In genomic region chr13:81929988-81930387, GRCh38 we compare ENCODE assay signal across 10 cellular contexts.
DNase-seq lines count a peak whose midpoint lies in the region; ATAC-seq, FAIRE-seq and TF ChIP-seq lines count a peak whose summit lies in the region.
"Had no signal": no experiment of that assay in that cellular context is flagged by ENCODE, and none has a peak within 500 bp of the region (broad histone marks: within the 10 kb centered on the region; RNA-seq: fewer than 3 reads in every experiment).

No MANE protein-coding gene starts in this region.

- peak overlapping the region; percentile 87 for H3K27ac Mint-ChIP-seq in WTC11
- H3K27ac Mint-ChIP-seq: dendritic cell treated with granulocyte-macrophage colony-stimulating factor and Interleukin-4, amounts not matched to agents 40 ng/mL and 50 ng/mL, for 4 days had no signal

- peaks cover 23% of the 10 kb centered on the region for H3K4me1 Mint-ChIP-seq in WTC11

- no peaks in the 10 kb centered on the region for H3K4me1 ChIP-seq in pancreas

- ATAC-seq in WTC11 (peak; percentile 94), GM21528 (IDR thresholded peaks at IDR 0.05; ENCODE audit: low FRiP score, unreplicated experiment) (no peak), pancreas (no peak)

- no peak for TF ChIP-seq POLR2A in lower leg skin (IDR thresholded peaks at IDR 0.05)

- no peak overlapping the region for H3K27ac ChIP-seq in pancreas

- POLR2A ChIA-PET in WTC11 (lab: Charles Lee), result no interaction called here

- CTCF ChIA-PET in WTC11 (lab: Charles Lee), result interaction anchor here (1.0 to 2.1 kb wide), 5 partner anchors 10 to 401 kb away, joined by 4 to 13 read pairs (median 6); no protein-coding TSS in a partner anchor

- no peaks in the 10 kb centered on the region for H3K27me3 Mint-ChIP-seq in WTC11 (ENCODE audit: low read depth)
- H3K27me3 Mint-ChIP-seq: dendritic cell treated with granulocyte-macrophage colony-stimulating factor and Interleukin-4, amounts not matched to agents 40 ng/mL and 50 ng/mL, for 4 days had no signal

- WGBS in lower leg skin, 2 donors, result 27 to 36% methylated on average over 3 of the region's 3 CpGs
- 30 to 38% methylated on average over 3 of the region's 3 CpGs for WGBS in pancreas, 2 donors

- peak; percentile 20 for DNase-seq in ELF-1 (ENCODE audit: low read depth, low spot score)
- peak; percentile 22 for DNase-seq in NCI-H146 (lab: John Stamatoyannopoulos, UW)
- no peak for DNase-seq in WTC11 (ENCODE audit: low spot score)
- DNase-seq in kidney tubule cell (ENCODE audit: low spot score), result peak; percentile 44
- no peak for DNase-seq in lower leg skin (ENCODE audit: low spot score in 2 of 2)
- DNase-seq in pancreas, result no peak
- no peak for DNase-seq in NCI-H774 (lab: John Stamatoyannopoulos, UW)
- DNase-seq: NCI-H510A treated with DMSO at 0.1 percent for 48 hours had no signal

- intact Hi-C loops in lower leg skin (cut with DNase I; ENCODE audit: low total_unique reads), result no loop called here
- intact Hi-C loops in pancreas (cut with DNase I), result no loop called here

- H3K9me3 Mint-ChIP-seq in WTC11, result peaks cover 9% of the 10 kb centered on the region
- H3K9me3 Mint-ChIP-seq: dendritic cell treated with granulocyte-macrophage colony-stimulating factor and Interleukin-4, amounts not matched to agents 40 ng/mL and 50 ng/mL, for 4 days had no signal

- no peaks in the 10 kb centered on the region for H3K36me3 Mint-ChIP-seq in WTC11

- H3K4me3 ChIP-seq in lower leg skin (ENCODE audit: low read depth, poor library complexity, severe bottlenecking) (no peak overlapping the region), pancreas (no peak overlapping the region)

- no peak for TF ChIP-seq CTCF in WTC11 (IDR thresholded peaks at IDR 0.05)
- TF ChIP-seq CTCF in lower leg skin (IDR thresholded peaks at IDR 0.05), result no peak
- TF ChIP-seq CTCF in pancreas (IDR thresholded peaks at IDR 0.05), result no peak

- no peaks in the 10 kb centered on the region for H3K9me3 ChIP-seq in pancreas

- H3K36me3 ChIP-seq in pancreas, result no peaks in the 10 kb centered on the region

- H3K4me3 Mint-ChIP-seq in WTC11, result no peak overlapping the region
- H3K4me3 Mint-ChIP-seq: dendritic cell treated with granulocyte-macrophage colony-stimulating factor and Interleukin-4, amounts not matched to agents 40 ng/mL and 50 ng/mL, for 4 days had no signal

- FAIRE-seq in pancreas (lab: Jason Lieb, UNC), result no peak

- H3K27me3 ChIP-seq in pancreas, result no peaks in the 10 kb centered on the region

TF ChIP-seq in WTC11, 78 proteins besides CTCF, POLR2A, EP300 and RAD21:
- TF ChIP-seq NR1H2 (CRISPR knock-in tag; IDR thresholded peaks at IDR 0.05), result no peak
- TF ChIP-seq ERG (CRISPR knock-in tag; IDR thresholded peaks at IDR 0.05), result no peak
- no peak for TF ChIP-seq SMAD4 (CRISPR knock-in tag; IDR thresholded peaks at IDR 0.05)
- TF ChIP-seq SOX15 (CRISPR knock-in tag; IDR thresholded peaks at IDR 0.05), result no peak
- TF ChIP-seq ZBTB21 (CRISPR knock-in tag; IDR thresholded peaks at IDR 0.05; ENCODE audit: borderline replicate concordance), result no peak
- no peak for TF ChIP-seq FOXP4 (CRISPR knock-in tag; IDR thresholded peaks at IDR 0.05)
- no peak for TF ChIP-seq ZNF416 (CRISPR knock-in tag; IDR thresholded peaks at IDR 0.05)
- TF ChIP-seq ZNF281 (CRISPR knock-in tag; IDR thresholded peaks at IDR 0.05), result no peak
- no peak for TF ChIP-seq TEAD4 (CRISPR knock-in tag; IDR thresholded peaks at IDR 0.05)
- TF ChIP-seq RORB (CRISPR knock-in tag; IDR thresholded peaks at IDR 0.05), result no peak

Comparison
In these comparisons a context has a peak if more than half of its experiments do, and no peak if none do; other contexts are left out.
1. DNase-seq: peak in ELF-1 (single experiment), NCI-H146 (single experiment) and kidney tubule cell (single experiment); none in WTC11 (single experiment), lower leg skin (0 of 2), pancreas (0 of 6) and NCI-H774 (single experiment).